Comparison of ENCODE assay signal across 9 cellular contexts in the genomic region with DNA sequence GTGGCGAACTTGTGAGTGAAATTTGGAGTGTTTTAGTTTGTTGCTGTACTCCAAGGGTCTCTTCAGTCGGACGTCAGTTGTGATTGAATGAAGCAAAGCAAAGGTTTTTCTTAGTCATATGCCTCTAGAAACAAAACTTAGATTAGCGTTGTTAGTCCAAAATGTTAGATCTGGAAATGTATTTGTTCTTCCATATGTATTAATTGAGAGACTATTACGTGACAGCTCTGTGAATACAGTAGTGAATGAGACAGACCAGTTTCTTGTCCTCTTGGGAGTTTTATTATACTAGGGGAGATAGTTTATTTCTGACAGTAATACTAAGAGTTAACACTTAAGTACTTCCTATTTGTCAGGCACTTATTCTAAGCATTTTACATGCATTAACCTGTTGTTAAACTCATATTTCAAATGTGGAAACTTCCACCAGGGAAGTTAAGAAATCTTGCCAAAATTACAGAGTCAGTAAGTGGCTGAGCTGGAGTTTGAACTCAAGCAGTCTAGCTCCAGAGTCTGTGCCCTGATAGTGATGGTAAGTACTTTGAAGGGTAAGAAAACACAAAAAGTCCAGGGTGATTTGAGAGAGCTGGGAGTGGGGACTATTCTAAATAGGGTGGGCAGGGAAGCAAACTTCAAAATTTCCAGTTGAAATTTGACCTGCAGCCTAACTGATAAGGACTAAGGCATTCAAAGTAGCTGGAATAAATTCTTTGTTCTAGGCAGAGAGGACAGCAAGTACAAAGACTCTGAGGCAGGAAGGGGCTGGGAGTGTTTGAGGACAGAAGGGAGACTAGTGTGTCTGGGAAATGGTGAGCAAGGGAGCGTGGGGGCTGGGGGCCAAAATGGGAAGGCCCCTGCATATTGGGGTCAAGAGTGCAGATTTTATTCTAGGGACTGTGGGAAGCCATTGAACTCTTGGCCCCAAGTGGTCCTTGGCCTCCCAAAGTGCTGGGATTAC. TPM values are rescaled to one million over a fixed set of nuclear protein-coding genes. Genes with fewer than 3 reads are reported as not detected.
DNase-seq lines count a peak whose midpoint lies in the region; ATAC-seq and TF ChIP-seq lines count a peak whose summit lies in the region.
"Had no signal": no experiment of that assay in that cellular context is flagged by ENCODE, and none has a peak within 500 bp of the region (broad histone marks: within the 10 kb centered on the region; RNA-seq: fewer than 3 reads in every experiment).

No MANE protein-coding gene starts in this region.

- no peak for ATAC-seq in T-cell (replicated peaks in 1 of 4)
- ATAC-seq in Right ventricle myocardium inferior: peak; percentile 57
- no peak for ATAC-seq in foreskin keratinocyte
- no peak for ATAC-seq in GM21390 (IDR thresholded peaks at IDR 0.05; ENCODE audit: unreplicated experiment)
- ATAC-seq: PC-3 had no signal

- peaks cover 59% of the 10 kb centered on the region for H3K4me1 ChIP-seq in CD8-positive, alpha-beta memory T cell (ENCODE audit: insufficient read depth, low read length)
- H3K4me1 ChIP-seq in foreskin keratinocyte: peaks cover 19% of the 10 kb centered on the region

- no peak overlapping the region for H3K4me3 ChIP-seq in CD8-positive, alpha-beta memory T cell (ENCODE audit: low read length)

- peaks cover 0 to 14% (median 3%) of the 10 kb centered on the region in 3 donors for H3K36me3 Mint-ChIP-seq in CD8-positive, alpha-beta memory T cell
- H3K36me3 Mint-ChIP-seq in T-cell (peaks cover 9% of the 10 kb centered on the region), neural crest cell (ENCODE audit: low read depth) (peaks cover 8% of the 10 kb centered on the region)

- DNase-seq in CD8-positive, alpha-beta memory T cell: no peak
- DNase-seq in T-cell: no peak
- DNase-seq in Right ventricle myocardium inferior (ENCODE audit: missing footprints): no peak
- DNase-seq in neural crest cell (ENCODE audit: low read depth, low spot score): no peak
- no peak for DNase-seq in foreskin keratinocyte
- no peak for DNase-seq in retina
- DNase-seq in anterior cingulate cortex (lab: John Stamatoyannopoulos, UW): no peak
- DNase-seq: PC-3 had no signal

- H3K4me3 Mint-ChIP-seq in CD8-positive, alpha-beta memory T cell: peak overlapping the region in 2 of 7 donors; percentile 29 to 62
- H3K4me3 Mint-ChIP-seq in T-cell (peak overlapping the region in 1 of 3 donors; percentile 38), neural crest cell (no peak overlapping the region)

- no peaks in the 10 kb centered on the region for H3K36me3 ChIP-seq in CD8-positive, alpha-beta memory T cell (ENCODE audit: insufficient read depth, low read length)

- no peaks in the 10 kb centered on the region for H3K27me3 ChIP-seq in CD8-positive, alpha-beta memory T cell (ENCODE audit: insufficient read depth, low read length, poor library complexity, severe bottlenecking)
- no peaks in the 10 kb centered on the region for H3K27me3 ChIP-seq in foreskin keratinocyte

- H3K9me3 ChIP-seq in CD8-positive, alpha-beta memory T cell (ENCODE audit: low read length): no peaks in the 10 kb centered on the region

- no peaks in the 10 kb centered on the region for H3K9me3 Mint-ChIP-seq in CD8-positive, alpha-beta memory T cell
- H3K9me3 Mint-ChIP-seq in T-cell (no peaks in the 10 kb centered on the region), neural crest cell (no peaks in the 10 kb centered on the region)

- intact Hi-C loops in Right ventricle myocardium inferior (cut with DNase I): no loop called here

- H3K27ac Mint-ChIP-seq in CD8-positive, alpha-beta memory T cell: peak overlapping the region; percentile 32 to 88 (median 82)
- H3K27ac Mint-ChIP-seq in T-cell: peak overlapping the region; percentile 64 to 65
- peak overlapping the region; percentile 45 for H3K27ac Mint-ChIP-seq in neural crest cell (ENCODE audit: unreplicated experiment)

- CTCF ChIA-PET in CD8-positive, alpha-beta memory T cell (lab: Charles Lee): interaction anchor here (1.1 to 1.4 kb wide), 5 partner anchors 11 to 97 kb away, joined by 3 to 4 read pairs (median 3); no protein-coding TSS in a partner anchor
- CTCF ChIA-PET in T-cell (lab: Charles Lee): no interaction called here

- TF ChIP-seq CTCF in neural crest cell (conservative IDR thresholded peaks at IDR 0.05) (no peak), foreskin keratinocyte (conservative IDR thresholded peaks at IDR 0.05) (no peak)

- no peak overlapping the region for H3K27ac ChIP-seq in CD8-positive, alpha-beta memory T cell (ENCODE audit: low read depth, low read length)
- no peak overlapping the region for H3K27ac ChIP-seq in foreskin keratinocyte

- POLR2A ChIA-PET in CD8-positive, alpha-beta memory T cell (lab: Charles Lee): interaction anchor here (0.6 kb wide), 1 partner anchor 70 kb away, joined by 3 read pairs; no protein-coding TSS in a partner anchor
- POLR2A ChIA-PET in T-cell (lab: Charles Lee): interaction anchor here in 1 of 2 donors (0.6 to 1.2 kb wide), 2 partner anchors 11 to 77 kb away, joined by 3 read pairs; no protein-coding TSS in a partner anchor

- H3K27me3 Mint-ChIP-seq in CD8-positive, alpha-beta memory T cell: no peaks in the 10 kb centered on the region
- H3K27me3 Mint-ChIP-seq in T-cell: no peaks in the 10 kb centered on the region
- no peaks in the 10 kb centered on the region for H3K27me3 Mint-ChIP-seq in neural crest cell (ENCODE audit: low read depth)

- peaks cover 72 to 88% (median 84%) of the 10 kb centered on the region in 3 donors for H3K4me1 Mint-ChIP-seq in CD8-positive, alpha-beta memory T cell
- H3K4me1 Mint-ChIP-seq in T-cell: peaks cover 79 to 81% (median 81%) of the 10 kb centered on the region in 3 donors
- H3K4me1 Mint-ChIP-seq in neural crest cell: peaks cover 37% of the 10 kb centered on the region

RNA-seq across cellular contexts. Expression of gene ADD1, which starts 17.0 kb away (rescaled TPM):
- total RNA-seq in CD8-positive, alpha-beta memory T cell: 100 to 1,000 TPM; 185 to 192 TPM
- 217 TPM for polyA plus RNA-seq in CD8-positive, alpha-beta memory T cell
- total RNA-seq in T-cell (100 to 1,000 TPM; 241 to 274 (median 256) TPM), Right ventricle myocardium inferior (231 TPM), neural crest cell (230 and 236 TPM in 2 replicates), foreskin keratinocyte (173 and 176 TPM in 2 replicates)
- 129 and 130 TPM in 2 replicates for polyA plus RNA-seq in foreskin keratinocyte
